9 cellular contexts compared by ENCODE assay signal in the genomic region with DNA sequence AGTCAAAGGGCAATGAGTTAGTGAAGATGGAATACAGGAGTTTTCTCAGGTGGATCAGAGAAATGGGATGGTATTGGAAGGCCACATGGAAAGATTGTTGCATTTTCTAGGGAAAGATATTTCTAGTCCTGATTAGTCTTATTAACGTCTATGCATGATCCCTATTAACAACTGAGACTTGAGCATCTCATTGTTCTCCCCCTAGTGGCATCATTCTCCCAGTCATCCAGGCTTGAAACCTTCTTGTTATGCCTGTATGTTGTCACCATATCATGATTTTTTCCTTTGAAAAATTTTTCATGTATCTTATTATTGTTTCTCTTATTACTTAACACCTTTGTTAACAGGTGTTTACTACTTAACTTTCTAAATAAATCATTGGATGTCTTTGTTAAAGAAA. TPM values are rescaled to one million over a fixed set of nuclear protein-coding genes. Genes with fewer than 3 reads are reported as not detected.
DNase-seq lines count a peak whose midpoint lies in the region; FAIRE-seq and TF ChIP-seq lines count a peak whose summit lies in the region.
"Had no signal": no experiment of that assay in that cellular context is flagged by ENCODE, and none has a peak within 500 bp of the region (broad histone marks: within the 10 kb centered on the region; RNA-seq: fewer than 3 reads in every experiment).

No MANE protein-coding gene starts in this region.

- H3K27ac Mint-ChIP-seq in activated CD4-positive, alpha-beta memory T cell treated with anti-CD3 and anti-CD28 coated beads for 36 hours: no peak overlapping the region

- CTCF ChIA-PET in activated CD4-positive, alpha-beta memory T cell treated with anti-CD3 and anti-CD28 coated beads for 36 hours (lab: Charles Lee): interaction anchor here (0.7 to 1.4 kb wide), 3 partner anchors 26 to 116 kb away, joined by 3 read pairs; no protein-coding TSS in a partner anchor

- H3K4me3 Mint-ChIP-seq in activated CD4-positive, alpha-beta memory T cell treated with anti-CD3 and anti-CD28 coated beads for 36 hours: no peak overlapping the region

- peak; percentile 19 to 47 for DNase-seq in AML-193 (lab: John Stamatoyannopoulos, UW)
- DNase-seq in GM12892 (ENCODE audit: insufficient read length): no peak
- peak; percentile 12 for DNase-seq in RPMI8226
- peak; percentile 23 for DNase-seq in foreskin melanocyte
- DNase-seq in T-helper 9 cell: no peak
- no peak for DNase-seq in putamen (ENCODE audit: low spot score)
- no peak for DNase-seq in SIG-M5 (lab: John Stamatoyannopoulos, UW)
- no peak for DNase-seq in activated CD4-positive, alpha-beta memory T cell treated with anti-CD3 and anti-CD28 coated beads for 36 hours
- DNase-seq: NK-92 treated with Interleukin-12 subunit alpha and Interleukin-12 subunit beta, amount 100 ng/mL, for 24 hours had no signal

- no peaks in the 10 kb centered on the region for H3K9me3 Mint-ChIP-seq in activated CD4-positive, alpha-beta memory T cell treated with anti-CD3 and anti-CD28 coated beads for 36 hours

- peaks cover 66% of the 10 kb centered on the region for H3K4me1 Mint-ChIP-seq in activated CD4-positive, alpha-beta memory T cell treated with anti-CD3 and anti-CD28 coated beads for 36 hours (ENCODE audit: low read depth)

- intact Hi-C loops in activated CD4-positive, alpha-beta memory T cell treated with anti-CD3 and anti-CD28 coated beads for 36 hours (cut with micrococcal nuclease): loop anchor here (2.0 kb wide), 1 partner anchor 34 kb away; the partner anchor contains the start of gene KIF2A

- peaks cover 8% of the 10 kb centered on the region for H3K36me3 Mint-ChIP-seq in activated CD4-positive, alpha-beta memory T cell treated with anti-CD3 and anti-CD28 coated beads for 36 hours

- TF ChIP-seq POLR2A in GM12892 (IDR thresholded peaks at IDR 0.05; ENCODE audit: low read depth, low read length): no peak

- H3K27me3 Mint-ChIP-seq in activated CD4-positive, alpha-beta memory T cell treated with anti-CD3 and anti-CD28 coated beads for 36 hours: no peaks in the 10 kb centered on the region

- FAIRE-seq in GM12892 (lab: Jason Lieb, UNC): peak; percentile 50

- POLR2A ChIA-PET in activated CD4-positive, alpha-beta memory T cell treated with anti-CD3 and anti-CD28 coated beads for 36 hours (lab: Charles Lee): interaction anchor here (1.4 kb wide), 1 partner anchor 32 kb away, joined by 3 read pairs; no protein-coding TSS in a partner anchor

RNA-seq across cellular contexts. Expression of gene KIF2A, which starts 34.4 kb away (rescaled TPM):
- 67.4 TPM for polyA plus RNA-seq in GM12892 (2012; ENCODE audit: missing spikeins)
- total RNA-seq in activated CD4-positive, alpha-beta memory T cell treated with anti-CD3 and anti-CD28 coated beads for 36 hours: 100 to 1,000 TPM; 209 TPM

Comparison
In these comparisons a context has a peak if more than half of its experiments do, and no peak if none do; other contexts are left out.
1. DNase-seq: peak in AML-193 (2 of 2), RPMI8226 (single experiment) and foreskin melanocyte (single experiment); none in GM12892 (single experiment), T-helper 9 cell (single experiment), putamen (single experiment), SIG-M5 (single experiment) and activated CD4-positive, alpha-beta memory T cell treated with anti-CD3 and anti-CD28 coated beads for 36 hours (single experiment).